In the genomic region with DNA sequence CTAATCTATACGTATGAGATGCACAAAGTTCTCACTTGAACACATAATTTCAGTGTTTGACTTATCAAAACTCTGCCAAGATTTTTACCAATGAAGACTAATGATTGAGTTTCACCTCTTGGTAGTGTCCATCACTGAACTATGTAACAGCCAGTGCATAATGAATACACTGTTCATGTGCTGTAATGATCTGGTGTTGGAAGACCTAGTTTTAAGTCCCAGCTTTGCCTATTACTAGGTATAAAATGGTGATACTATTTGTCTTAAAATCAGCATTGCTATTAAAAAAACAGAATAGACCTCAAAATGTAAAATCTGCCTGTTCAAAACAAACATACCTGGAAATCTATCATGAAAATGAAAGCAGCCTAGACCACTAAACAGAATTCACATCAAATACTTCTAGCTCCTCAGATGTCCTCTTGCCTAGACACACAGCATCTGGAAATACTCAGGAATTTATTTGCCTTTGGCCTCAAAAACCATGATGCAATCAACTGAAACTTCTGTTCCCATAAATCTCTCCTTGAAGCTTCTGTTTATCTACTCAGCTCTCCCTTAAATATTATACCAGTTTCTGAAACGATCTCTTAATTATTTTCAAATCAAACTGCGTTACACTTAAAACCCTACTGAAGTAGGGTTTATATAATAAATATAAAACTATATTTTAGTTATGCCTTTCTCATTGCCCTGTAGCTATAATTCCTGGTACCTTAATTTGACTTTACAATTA, we compare ENCODE assay signal across 9 cellular contexts. TPM values are rescaled to one million over a fixed set of nuclear protein-coding genes. Genes with fewer than 3 reads are reported as not detected.
DNase-seq lines count a peak whose midpoint lies in the region; ATAC-seq and TF ChIP-seq lines count a peak whose summit lies in the region.
"Had no signal": no experiment of that assay in that cellular context is flagged by ENCODE, and none has a peak within 500 bp of the region (broad histone marks: within the 10 kb centered on the region; RNA-seq: fewer than 3 reads in every experiment).

No MANE protein-coding gene starts in this region.

- TF ChIP-seq CTCF in HEK293 (tag by site-specific recombination; IDR thresholded peaks at IDR 0.05) (no peak), fibroblast of villous mesenchyme (IDR thresholded peaks at IDR 0.05; ENCODE audit: insufficient read depth, low read depth, low read length) (no peak), stomach (IDR thresholded peaks at IDR 0.05) (no peak)

- 70 to 84% (median 79%) methylated on average over 3 of the region's 3 CpGs for WGBS in stomach, 5 donors

- H3K9me3 ChIP-seq in HEK293 (ENCODE audit: control insufficient read depth, insufficient read depth, low read depth, low read length): no peaks in the 10 kb centered on the region
- H3K9me3 ChIP-seq in stomach: no peaks in the 10 kb centered on the region

- H3K4me1 ChIP-seq in HEK293 (ENCODE audit: control insufficient read depth, insufficient read depth, low read length) (peaks cover 21% of the 10 kb centered on the region), stomach (peaks cover 0 to 41% (median 26%) of the 10 kb centered on the region in 4 donors)

- intact Hi-C loops in stomach (cut with DNase I; ENCODE audit: low total_unique reads): no loop called here

- H3K27me3 ChIP-seq in stomach: no peaks in the 10 kb centered on the region

- H3K4me3 ChIP-seq in HEK293 (ENCODE audit: low read depth, low read length): no peak overlapping the region
- H3K4me3 ChIP-seq in fibroblast of villous mesenchyme (ENCODE audit: low read depth, low read length): no peak overlapping the region
- no peak overlapping the region for H3K4me3 ChIP-seq in stomach

- POLR2A ChIA-PET in HEK293 (lab: Yijun Ruan, JAX): interaction anchor here (1.2 to 1.7 kb wide), 2 partner anchors 26 to 38 kb away, joined by 4 to 5 read pairs; a partner anchor contains a TSS

- in situ Hi-C loops in SK-MEL-5 (cut with HindIII; ENCODE audit: low pct_unique_long_range_greater_than_20kb, low sequenced_read_pairs): no loop called here

- TF ChIP-seq POLR2A in stomach (IDR thresholded peaks at IDR 0.05): no peak

- CTCF ChIA-PET in HEK293 (lab: Yijun Ruan, JAX): interaction anchor here (0.6 to 3.8 kb wide), 4 partner anchors 8 to 499 kb away, joined by 3 to 18 read pairs (median 4); no protein-coding TSS in a partner anchor

- no peaks in the 10 kb centered on the region; a peak in 1 of 3 replicates for H3K36me3 ChIP-seq in HEK293 (ENCODE audit: control insufficient read depth in 2 of 2, insufficient read depth in 1 of 2, low read length in 2 of 2)
- peaks cover 0 to 7% (median 2%) of the 10 kb centered on the region in 4 donors for H3K36me3 ChIP-seq in stomach

- H3K27ac ChIP-seq in HEK293 (ENCODE audit: extremely low read depth, low read depth, low read length): peak overlapping the region; percentile 50
- H3K27ac ChIP-seq in stomach: peak overlapping the region in 4 of 5 donors; percentile 12 to 53 (median 38)

- ATAC-seq in HG02798 (IDR thresholded peaks at IDR 0.05; ENCODE audit: poor library complexity, unreplicated experiment): no peak
- ATAC-seq: stimulated activated naive B cell treated with anti-CD40 and anti-IgM and Interleukin-4, amounts not matched to agents 10 μg/mL and 1 μg/mL and 100 μg/mL, for 72 hours had no signal

- no peak for TF ChIP-seq EP300 in stomach (IDR thresholded peaks at IDR 0.05)

- DNase-seq in SK-MEL-5 (ENCODE audit: low read depth, low spot score): peak; percentile 46
- peak; percentile 98 for DNase-seq in fibroblast of villous mesenchyme (ENCODE audit: low read depth)
- DNase-seq in stomach: no peak
- DNase-seq in C1 segment of cervical spinal cord (lab: John Stamatoyannopoulos, UW): no peak
- no peak for DNase-seq in activated CD4-positive, alpha-beta T cell treated with anti-CD3 and anti-CD28 coated beads for 1 hour
- no peak for DNase-seq in GF-D8 (lab: John Stamatoyannopoulos, UW)
- DNase-seq: stimulated activated naive B cell treated with anti-CD40 and anti-IgM and Interleukin-4, amounts not matched to agents 10 μg/mL and 1 μg/mL and 100 μg/mL, for 72 hours had no signal

TF ChIP-seq in HEK293, 187 proteins besides CTCF, POLR2A, EP300 and RAD21 (continues in another document):
- no peak for TF ChIP-seq SCRT2 (tag by site-specific recombination; IDR thresholded peaks at IDR 0.05)
- no peak for TF ChIP-seq ZNF670 (tag by site-specific recombination; IDR thresholded peaks at IDR 0.05; ENCODE audit: low read depth)
- no peak for TF ChIP-seq ZNF341 (tag by site-specific recombination; IDR thresholded peaks at IDR 0.05; ENCODE audit: low read depth)
- no peak for TF ChIP-seq ZNF571 (tag by site-specific recombination; IDR thresholded peaks at IDR 0.05)
- TF ChIP-seq, protein P1, sequence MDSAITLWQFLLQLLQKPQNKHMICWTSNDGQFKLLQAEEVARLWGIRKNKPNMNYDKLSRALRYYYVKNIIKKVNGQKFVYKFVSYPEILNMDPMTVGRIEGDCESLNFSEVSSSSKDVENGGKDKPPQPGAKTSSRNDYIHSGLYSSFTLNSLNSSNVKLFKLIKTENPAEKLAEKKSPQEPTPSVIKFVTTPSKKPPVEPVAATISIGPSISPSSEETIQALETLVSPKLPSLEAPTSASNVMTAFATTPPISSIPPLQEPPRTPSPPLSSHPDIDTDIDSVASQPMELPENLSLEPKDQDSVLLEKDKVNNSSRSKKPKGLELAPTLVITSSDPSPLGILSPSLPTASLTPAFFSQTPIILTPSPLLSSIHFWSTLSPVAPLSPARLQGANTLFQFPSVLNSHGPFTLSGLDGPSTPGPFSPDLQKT (IDR thresholded peaks at IDR 0.05; ENCODE audit: borderline replicate concordance, low read depth, low read length): no peak
- TF ChIP-seq ZNF423 (tag by site-specific recombination; IDR thresholded peaks at IDR 0.05): no peak
- no peak for TF ChIP-seq ZNF777 (tag by site-specific recombination; IDR thresholded peaks at IDR 0.05; ENCODE audit: borderline replicate concordance)
- no peak for TF ChIP-seq ZBTB20 (tag by site-specific recombination; IDR thresholded peaks at IDR 0.05)
- TF ChIP-seq GLIS2 (tag by site-specific recombination; IDR thresholded peaks at IDR 0.05): no peak
- no peak for TF ChIP-seq ZNF473 (tag by site-specific recombination; IDR thresholded peaks at IDR 0.05)
- TF ChIP-seq ZNF366 (tag by site-specific recombination; conservative IDR thresholded peaks at IDR 0.05): peak; percentile 83
- TF ChIP-seq SP2 (tag by site-specific recombination; IDR thresholded peaks at IDR 0.05): no peak
- TF ChIP-seq ZNF510 (tag by site-specific recombination; IDR thresholded peaks at IDR 0.05; ENCODE audit: insufficient replicate concordance): no peak
- TF ChIP-seq ZNF501 (tag by site-specific recombination; IDR thresholded peaks at IDR 0.05): no peak
- TF ChIP-seq, protein P2, sequence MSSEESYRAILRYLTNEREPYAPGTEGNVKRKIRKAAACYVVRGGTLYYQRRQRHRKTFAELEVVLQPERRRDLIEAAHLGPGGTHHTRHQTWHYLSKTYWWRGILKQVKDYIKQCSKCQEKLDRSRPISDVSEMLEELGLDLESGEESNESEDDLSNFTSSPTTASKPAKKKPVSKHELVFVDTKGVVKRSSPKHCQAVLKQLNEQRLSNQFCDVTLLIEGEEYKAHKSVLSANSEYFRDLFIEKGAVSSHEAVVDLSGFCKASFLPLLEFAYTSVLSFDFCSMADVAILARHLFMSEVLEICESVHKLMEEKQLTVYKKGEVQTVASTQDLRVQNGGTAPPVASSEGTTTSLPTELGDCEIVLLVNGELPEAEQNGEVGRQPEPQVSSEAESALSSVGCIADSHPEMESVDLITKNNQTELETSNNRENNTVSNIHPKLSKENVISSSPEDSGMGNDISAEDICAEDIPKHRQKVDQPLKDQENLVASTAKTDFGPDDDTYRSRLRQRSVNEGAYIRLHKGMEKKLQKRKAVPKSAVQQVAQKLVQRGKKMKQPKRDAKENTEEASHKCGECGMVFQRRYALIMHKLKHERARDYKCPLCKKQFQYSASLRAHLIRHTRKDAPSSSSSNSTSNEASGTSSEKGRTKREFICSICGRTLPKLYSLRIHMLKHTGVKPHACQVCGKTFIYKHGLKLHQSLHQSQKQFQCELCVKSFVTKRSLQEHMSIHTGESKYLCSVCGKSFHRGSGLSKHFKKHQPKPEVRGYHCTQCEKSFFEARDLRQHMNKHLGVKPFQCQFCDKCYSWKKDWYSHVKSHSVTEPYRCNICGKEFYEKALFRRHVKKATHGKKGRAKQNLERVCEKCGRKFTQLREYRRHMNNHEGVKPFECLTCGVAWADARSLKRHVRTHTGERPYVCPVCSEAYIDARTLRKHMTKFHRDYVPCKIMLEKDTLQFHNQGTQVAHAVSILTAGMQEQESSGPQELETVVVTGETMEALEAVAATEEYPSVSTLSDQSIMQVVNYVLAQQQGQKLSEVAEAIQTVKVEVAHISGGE (tag by site-specific recombination; conservative IDR thresholded peaks at IDR 0.05; ENCODE audit: low read depth): no peak; the same call in 1 of the 2 replicates
- TF ChIP-seq ZNF223 (tag by site-specific recombination; IDR thresholded peaks at IDR 0.05): no peak
- TF ChIP-seq, protein P3, sequence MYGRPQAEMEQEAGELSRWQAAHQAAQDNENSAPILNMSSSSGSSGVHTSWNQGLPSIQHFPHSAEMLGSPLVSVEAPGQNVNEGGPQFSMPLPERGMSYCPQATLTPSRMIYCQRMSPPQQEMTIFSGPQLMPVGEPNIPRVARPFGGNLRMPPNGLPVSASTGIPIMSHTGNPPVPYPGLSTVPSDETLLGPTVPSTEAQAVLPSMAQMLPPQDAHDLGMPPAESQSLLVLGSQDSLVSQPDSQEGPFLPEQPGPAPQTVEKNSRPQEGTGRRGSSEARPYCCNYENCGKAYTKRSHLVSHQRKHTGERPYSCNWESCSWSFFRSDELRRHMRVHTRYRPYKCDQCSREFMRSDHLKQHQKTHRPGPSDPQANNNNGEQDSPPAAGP (tag by site-specific recombination; IDR thresholded peaks at IDR 0.05): no peak
- TF ChIP-seq ZNF138 (tag by site-specific recombination; IDR thresholded peaks at IDR 0.05; ENCODE audit: borderline replicate concordance): no peak

RNA-seq across cellular contexts. Expression of a gene that starts 38.1 kb away (rescaled TPM):
- 122 and 134 TPM in 2 replicates for total RNA-seq in SK-MEL-5 (2014; rRNA removed; shearing (Covaris generic))
- polyA plus RNA-seq in SK-MEL-5 (2015; cell fraction: cytosol; rRNA removed): 84.6 and 103 TPM in 2 replicates
- polyA plus RNA-seq in SK-MEL-5 (2015; cell fraction: nucleus; rRNA removed): 52.5 and 59.2 TPM in 2 replicates
- total RNA-seq in fibroblast of villous mesenchyme (66.7 and 88.5 TPM in 2 replicates), stomach (10 to 100 TPM; 14.8 to 43.3 (median 21.0) TPM)
- 10 to 100 TPM; 22.0 to 24.5 (median 24.3) TPM for polyA plus RNA-seq in stomach

RNA-seq across cellular contexts. Expression of a gene that starts 38.2 kb away (rescaled TPM):
- total RNA-seq in SK-MEL-5 (2014; rRNA removed; shearing (Covaris generic)): 19.0 and 25.6 TPM in 2 replicates
- 15.0 and 15.1 TPM in 2 replicates for polyA plus RNA-seq in SK-MEL-5 (2015; cell fraction: cytosol; rRNA removed)
- polyA plus RNA-seq in SK-MEL-5 (2015; cell fraction: nucleus; rRNA removed): 22.4 and 28.3 TPM in 2 replicates
- total RNA-seq in fibroblast of villous mesenchyme: 7.7 and 11.7 TPM in 2 replicates
- total RNA-seq in stomach: 10 to 100 TPM in 1 of 5 donors, 1 to 10 TPM in 4; 1.3 to 56.7 (median 2.9) TPM
- polyA plus RNA-seq in stomach: 1 to 10 TPM; 1.7 to 3.8 (median 2.3) TPM

Comparison
In these comparisons a context has a peak if more than half of its experiments do, and no peak if none do; other contexts are left out.
1. DNase-seq: peak in SK-MEL-5 (single experiment) and fibroblast of villous mesenchyme (single experiment); none in stomach (single experiment), C1 segment of cervical spinal cord (0 of 14), activated CD4-positive, alpha-beta T cell treated with anti-CD3 and anti-CD28 coated beads for 1 hour (single experiment) and GF-D8 (single experiment).